17 cellular contexts compared by ENCODE assay signal in the genomic region with DNA sequence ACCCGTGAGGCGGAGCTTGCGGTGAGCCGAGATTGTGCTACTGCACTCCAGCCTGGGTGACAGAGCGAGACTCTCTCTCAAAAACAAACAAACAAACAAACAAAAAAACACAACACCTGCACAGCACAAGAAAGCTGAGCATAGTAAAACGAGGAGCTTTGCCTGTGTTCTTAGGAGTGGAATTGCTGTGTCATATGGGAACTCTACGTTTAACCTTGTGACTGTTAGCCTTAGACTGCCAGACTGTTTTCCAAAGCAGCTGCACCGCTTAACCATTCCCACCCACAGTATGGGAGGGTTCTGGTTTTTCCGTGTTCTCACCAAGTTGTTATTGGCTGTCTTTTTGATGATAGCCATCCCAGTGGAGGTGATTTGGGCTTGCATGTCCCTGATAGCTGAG. TPM values are rescaled to one million over a fixed set of nuclear protein-coding genes. Genes with fewer than 3 reads are reported as not detected.
A peak's percentile ranks its signal among the peaks of the same experiment; 100 is the strongest.
DNase-seq lines count a peak whose midpoint lies in the region; ATAC-seq and TF ChIP-seq lines count a peak whose summit lies in the region.
"Had no signal": no experiment of that assay in that cellular context is flagged by ENCODE, and none has a peak within 500 bp of the region (broad histone marks: within the 10 kb centered on the region; RNA-seq: fewer than 3 reads in every experiment).

No MANE protein-coding gene starts in this region.

- no peak overlapping the region for H3K4ac ChIP-seq in IMR-90 (ENCODE audit: low read depth, low read length)

- no peak overlapping the region for H3K4me3 ChIP-seq in IMR-90 (ENCODE audit: insufficient read depth, low read depth, low read length)
- H3K4me3 ChIP-seq in osteoblast (ENCODE audit: insufficient read depth, low read length): no peak overlapping the region
- H3K4me3 ChIP-seq: BLaER1 treated with 17β-estradiol and CSF1 and Interleukin-3, amounts not matched to agents 10 nM and 100 nM; GM12878 had no signal

- in situ Hi-C loops in IMR-90 (cut with MboI; ENCODE audit: low sequenced_read_pairs): no loop called here

- H3K27me3 Mint-ChIP-seq in HFFc6 (ENCODE audit: insufficient read depth) (peaks cover 5% of the 10 kb centered on the region), brain (no peaks in the 10 kb centered on the region)

- no TSS peak for BruUV-seq in IMR-90 (replicated peaks; lab: Mats Ljungman, UMichigan)

- H3K56ac ChIP-seq in IMR-90 (ENCODE audit: extremely low read depth, insufficient read depth, low read length): no peak overlapping the region

- H3K4me1 ChIP-seq in IMR-90 (ENCODE audit: control insufficient read depth, insufficient read depth, low read length): no peaks in the 10 kb centered on the region
- no peaks in the 10 kb centered on the region for H3K4me1 ChIP-seq in osteoblast (ENCODE audit: insufficient read depth, low read length)

- H2BK20ac ChIP-seq in IMR-90 (ENCODE audit: low read depth, low read length): no peak overlapping the region

- no peak overlapping the region for H2AK9ac ChIP-seq in IMR-90 (replicated peaks; ENCODE audit: low read depth, low read length, poor library complexity)

- peak overlapping the region; percentile 39; the same call in 1 of the 2 replicates for H3K23ac ChIP-seq in IMR-90 (ENCODE audit: low read depth, low read length)

- no peak for DNase-seq in HFFc6
- DNase-seq in IMR-90: no peak
- DNase-seq in osteoblast (ENCODE audit: insufficient read length, low spot score, missing footprints): peak; percentile 5
- DNase-seq in Kasumi-1 (lab: John Stamatoyannopoulos, UW): no peak
- no peak for DNase-seq in activated CD4-positive, CD25-positive, alpha-beta regulatory T cell treated with anti-CD3 and anti-CD28 coated beads, Interleukin-2, amount 50 U/mL, for 72 hours
- DNase-seq: Calu3; CD8-positive, alpha-beta T cell; DND-41; EL; GOT3; H7 had no signal

- dilution Hi-C loops in IMR-90 (cut with HindIII; ENCODE audit: low sequenced_read_pairs, unreplicated experiment): no loop called here

- H3K4me3 Mint-ChIP-seq in HFFc6 (no peak overlapping the region), brain (no peak overlapping the region)
- H3K4me3 Mint-ChIP-seq: B cell; CD8-positive, alpha-beta T cell had no signal

- H3K18ac ChIP-seq in IMR-90 (ENCODE audit: low read depth, low read length): no peak overlapping the region

- H3K9ac ChIP-seq in IMR-90 (ENCODE audit: low read depth, low read length): no peak overlapping the region
- H3K9ac ChIP-seq: BLaER1 treated with 17β-estradiol and CSF1 and Interleukin-3, amounts not matched to agents 10 nM and 100 nM had no signal

- H4K5ac ChIP-seq in IMR-90 (ENCODE audit: low read depth, low read length): no peak overlapping the region

- peaks cover 64% of the 10 kb centered on the region for H3K79me2 ChIP-seq in osteoblast (ENCODE audit: insufficient read depth, low read length)

- no peak overlapping the region for H2BK5ac ChIP-seq in IMR-90 (ENCODE audit: low read depth, low read length, poor library complexity, severe bottlenecking)

- WGBS in IMR-90 (ENCODE audit: extremely low coverage in 2 of 2, insufficient read length in 1 of 2), 2 experiments: no CpG with 5 or more reads among the region's 9 CpGs

- no peak overlapping the region for H3K4me2 ChIP-seq in IMR-90 (ENCODE audit: low read depth, low read length)
- no peak overlapping the region for H3K4me2 ChIP-seq in osteoblast (ENCODE audit: insufficient read depth, low read length)
- H3K4me2 ChIP-seq: BLaER1 treated with 17β-estradiol and CSF1 and Interleukin-3, amounts not matched to agents 10 nM and 100 nM had no signal

- ATAC-seq in IMR-90 (ENCODE audit: low read depth) (no peak), HG02884 (IDR thresholded peaks at IDR 0.05; ENCODE audit: unreplicated experiment) (no peak)
- ATAC-seq: CD8-positive, alpha-beta T cell; GM12878; HCT116 had no signal

- no peak for TF ChIP-seq RAD21 in IMR-90 (IDR thresholded peaks at IDR 0.05; ENCODE audit: low read length)

- intact Hi-C loops in IMR-90 (cut with micrococcal nuclease): no loop called here

- H3K9me3 Mint-ChIP-seq in HFFc6 (no peaks in the 10 kb centered on the region), brain (no peaks in the 10 kb centered on the region)
- H3K9me3 Mint-ChIP-seq: CD8-positive, alpha-beta T cell had no signal

- H4K20me1 ChIP-seq in IMR-90 (ENCODE audit: insufficient read depth, low read length) (peaks cover 12% of the 10 kb centered on the region; the same call in 1 of the 2 replicates), osteoblast (ENCODE audit: insufficient read depth, low read length) (peaks cover 36% of the 10 kb centered on the region)
- H4K20me1 ChIP-seq: BLaER1 treated with 17β-estradiol and CSF1 and Interleukin-3, amounts not matched to agents 10 nM and 100 nM had no signal

- POLR2A ChIA-PET in IMR-90 (lab: Charles Lee; ENCODE audit: unreplicated experiment): no interaction called here

- no peak overlapping the region for H3K14ac ChIP-seq in IMR-90 (replicated peaks; ENCODE audit: low read depth, low read length)

- no peaks in the 10 kb centered on the region; the same call in 1 of the 2 replicates for H3K9me1 ChIP-seq in IMR-90 (ENCODE audit: insufficient read depth, low read length)

- H3K4me1 Mint-ChIP-seq in HFFc6 (ENCODE audit: low read depth): peaks cover 61% of the 10 kb centered on the region
- peaks cover 65% of the 10 kb centered on the region for H3K4me1 Mint-ChIP-seq in brain

- H3K27me3 ChIP-seq in IMR-90 (ENCODE audit: control insufficient read depth, insufficient read depth, low read length): no peaks in the 10 kb centered on the region
- no peaks in the 10 kb centered on the region for H3K27me3 ChIP-seq in osteoblast (ENCODE audit: insufficient read depth, low read length)

- no peak overlapping the region for H2AK5ac ChIP-seq in IMR-90 (ENCODE audit: low read depth, low read length)

- no peak overlapping the region for H2AFZ ChIP-seq in IMR-90 (replicated peaks; ENCODE audit: low read length, poor library complexity)
- H2AFZ ChIP-seq in osteoblast (ENCODE audit: low read length): no peak overlapping the region

- H3K36me3 Mint-ChIP-seq in HFFc6 (ENCODE audit: low read depth) (peaks cover 47% of the 10 kb centered on the region), brain (peaks cover 11% of the 10 kb centered on the region)
- H3K36me3 Mint-ChIP-seq: CD8-positive, alpha-beta T cell had no signal

- H3K9me3 ChIP-seq in IMR-90 (ENCODE audit: control insufficient read depth, insufficient read depth, low read length) (no peaks in the 10 kb centered on the region), osteoblast (ENCODE audit: low read depth, low read length) (no peaks in the 10 kb centered on the region)
- H3K9me3 ChIP-seq: BLaER1 treated with 17β-estradiol and CSF1 and Interleukin-3, amounts not matched to agents 10 nM and 100 nM had no signal

- no peak overlapping the region for H3K27ac ChIP-seq in IMR-90 (ENCODE audit: insufficient read depth, low read length)
- no peak overlapping the region for H3K27ac ChIP-seq in osteoblast (ENCODE audit: low read depth, low read length)
- H3K27ac ChIP-seq: BLaER1 treated with 17β-estradiol and CSF1 and Interleukin-3, amounts not matched to agents 10 nM and 100 nM had no signal

- H2BK120ac ChIP-seq in IMR-90 (ENCODE audit: low read depth, low read length): no peak overlapping the region

- peaks cover 12 to 59% of the 10 kb centered on the region in 2 experiments; a peak in 3 of 4 replicates for H3K79me1 ChIP-seq in IMR-90 (ENCODE audit: low read depth in 1 of 2, low read length in 2 of 2)

- H4K8ac ChIP-seq in IMR-90 (ENCODE audit: low read depth in 2 of 2, low read length in 2 of 2): no peak overlapping the region

- no peak for TF ChIP-seq POLR2A in IMR-90 (IDR thresholded peaks at IDR 0.05; ENCODE audit: low read depth, low read length)

- H3K27ac Mint-ChIP-seq in HFFc6 (peak overlapping the region; percentile 18; the same call in 1 of the 2 replicates), brain (peak overlapping the region; percentile 3 to 88 (median 35))
- H3K27ac Mint-ChIP-seq: B cell; CD8-positive, alpha-beta T cell had no signal

- H4K91ac ChIP-seq in IMR-90 (ENCODE audit: insufficient read depth, low read depth, low read length): no peak overlapping the region

- H2BK15ac ChIP-seq in IMR-90 (ENCODE audit: low read depth, low read length): no peak overlapping the region

- CTCF ChIA-PET in IMR-90 (lab: Yijun Ruan, JAX): no interaction called here

- H3K36me3 ChIP-seq in IMR-90 (ENCODE audit: control insufficient read depth, insufficient read depth, low read length) (peaks cover 6% of the 10 kb centered on the region), osteoblast (ENCODE audit: insufficient read depth, low read length) (peaks cover 62% of the 10 kb centered on the region)
- H3K36me3 ChIP-seq: BLaER1 treated with 17β-estradiol and CSF1 and Interleukin-3, amounts not matched to agents 10 nM and 100 nM had no signal

- no peak for TF ChIP-seq CTCF in HFFc6 (IDR thresholded peaks at IDR 0.05)
- no peak for TF ChIP-seq CTCF in IMR-90 (conservative IDR thresholded peaks at IDR 0.05; ENCODE audit: low read depth, low read length)
- no peak for TF ChIP-seq CTCF in brain (conservative IDR thresholded peaks at IDR 0.05)
- TF ChIP-seq CTCF in osteoblast (IDR thresholded peaks at IDR 0.05; ENCODE audit: extremely low read depth, low read depth, low read length): no peak

TF ChIP-seq in IMR-90, 13 proteins besides CTCF, POLR2A, EP300 and RAD21 (continues in another document):
- TF ChIP-seq CHD1 (IDR thresholded peaks at IDR 0.05; ENCODE audit: low read depth, low read length): no peak

RNA-seq across cellular contexts. Expression of a gene that starts 9.1 kb away (rescaled TPM):
- total RNA-seq in HFFc6 (2021; fragmentation: NEBNext Ultra II Directional; extraction: Animal tissue kit (Norgen Biotek cat#: 25700)): 100 to 1,000 TPM; 191 to 289 (median 200) TPM
- 96.1 and 102 TPM in 2 replicates for total RNA-seq in IMR-90 (2012; rRNA removed)
- polyA plus RNA-seq in IMR-90 (2012; rRNA removed): 83.7 and 98.8 TPM in 2 replicates
- 77.8 and 101 TPM in 2 replicates for polyA plus RNA-seq in IMR-90 (2012; cell fraction: cytosol; rRNA removed)
- 49.1 and 91.4 TPM in 2 replicates for polyA plus RNA-seq in IMR-90 (2012; cell fraction: nucleus; rRNA removed; ENCODE audit: low replicate concordance)
- polyA plus RNA-seq in brain (ENCODE audit: insufficient read depth, low read depth, low replicate concordance): 4.1 TPM
- total RNA-seq in osteoblast: 59.0 and 71.0 TPM in 2 replicates
- total RNA-seq: CD8-positive, alpha-beta T cell had no signal

RNA-seq across cellular contexts. Expression of a gene that starts 43.8 kb away (rescaled TPM):
- total RNA-seq in HFFc6 (2021; fragmentation: NEBNext Ultra II Directional; extraction: Animal tissue kit (Norgen Biotek cat#: 25700)): 1 to 10 TPM; 5.2 to 6.5 (median 5.4) TPM
- total RNA-seq in IMR-90 (2012; rRNA removed): 4.7 TPM in 2 replicates
- polyA plus RNA-seq in IMR-90 (2012; rRNA removed): 7.3 and 8.8 TPM in 2 replicates
- 2.2 and 9.6 TPM in 2 replicates for polyA plus RNA-seq in IMR-90 (2012; cell fraction: cytosol; rRNA removed)
- 2.8 and 5.8 TPM in 2 replicates for polyA plus RNA-seq in IMR-90 (2012; cell fraction: nucleus; rRNA removed; ENCODE audit: low replicate concordance)
- 9.3 TPM for polyA plus RNA-seq in brain (ENCODE audit: insufficient read depth, low read depth, low replicate concordance)
- 9.8 and 10.3 TPM in 2 replicates for total RNA-seq in osteoblast

RNA-seq across cellular contexts. Expression of a gene that starts 52.7 kb away (rescaled TPM):
- total RNA-seq in HFFc6 (2021; fragmentation: NEBNext Ultra II Directional; extraction: Animal tissue kit (Norgen Biotek cat#: 25700)): 10 to 100 TPM; 38.9 to 50.1 (median 44.9) TPM
- total RNA-seq in IMR-90 (2012; rRNA removed): 24.9 and 27.2 TPM in 2 replicates
- 18.4 and 20.0 TPM in 2 replicates for polyA plus RNA-seq in IMR-90 (2012; rRNA removed)
- 7.1 and 11.4 TPM in 2 replicates for polyA plus RNA-seq in IMR-90 (2012; cell fraction: cytosol; rRNA removed)
- polyA plus RNA-seq in IMR-90 (2012; cell fraction: nucleus; rRNA removed; ENCODE audit: low replicate concordance): 5.3 and 24.2 TPM in 2 replicates
- polyA plus RNA-seq in brain (ENCODE audit: insufficient read depth, low read depth, low replicate concordance): 49.1 TPM
- 32.2 and 33.0 TPM in 2 replicates for total RNA-seq in osteoblast
